19 cellular contexts compared by ENCODE assay signal in genomic region chr1:7500381-7501258, GRCh38.
DNase-seq lines count a peak whose midpoint lies in the region; ATAC-seq and TF ChIP-seq lines count a peak whose summit lies in the region.
"Had no signal": no experiment of that assay in that cellular context is flagged by ENCODE, and none has a peak within 500 bp of the region (broad histone marks: within the 10 kb centered on the region; RNA-seq: fewer than 3 reads in every experiment).

No MANE protein-coding gene starts in this region.

- H3K18ac ChIP-seq in mesenchymal stem cell (ENCODE audit: low read depth in 1 of 2, low read length in 2 of 2), result no peak overlapping the region

- no peak overlapping the region for H2BK15ac ChIP-seq in mesenchymal stem cell (ENCODE audit: low read depth, poor library complexity, severe bottlenecking)

- H3K4me1 ChIP-seq in BLaER1 (peaks cover 100% of the 10 kb centered on the region), endodermal cell (ENCODE audit: control insufficient read depth, insufficient read depth, low read length) (no peaks in the 10 kb centered on the region), ovary (ENCODE audit: insufficient read depth) (peaks cover 15% of the 10 kb centered on the region), mesenchymal stem cell (ENCODE audit: control insufficient read depth, insufficient read depth, low read depth, low read length) (peaks cover 11% of the 10 kb centered on the region)
- H3K4me1 ChIP-seq: HAP-1 had no signal

- TF ChIP-seq CTCF in endodermal cell (conservative IDR thresholded peaks at IDR 0.05), result no peak
- no peak for TF ChIP-seq CTCF in ovary (IDR thresholded peaks at IDR 0.05)

- H2AFZ ChIP-seq in mesenchymal stem cell (ENCODE audit: low read depth, low read length), result no peak overlapping the region

- peak overlapping the region in 1 of 2 experiments; percentile 44 for H3K14ac ChIP-seq in mesenchymal stem cell (ENCODE audit: low read length in 2 of 2)

- H2BK120ac ChIP-seq in mesenchymal stem cell (ENCODE audit: low read depth, low read length), result no peak overlapping the region

- H3K9me3 ChIP-seq in BLaER1, result no peaks in the 10 kb centered on the region
- no peaks in the 10 kb centered on the region for H3K9me3 ChIP-seq in SK-N-MC (ENCODE audit: low read depth, low read length)
- no peaks in the 10 kb centered on the region for H3K9me3 ChIP-seq in endodermal cell (ENCODE audit: control insufficient read depth, low read length)
- H3K9me3 ChIP-seq in ovary, result no peaks in the 10 kb centered on the region
- H3K9me3 ChIP-seq in mesenchymal stem cell (ENCODE audit: control insufficient read depth, low read length), result no peaks in the 10 kb centered on the region
- H3K9me3 ChIP-seq: HAP-1 had no signal

- H4K91ac ChIP-seq in mesenchymal stem cell (ENCODE audit: low read length), result no peak overlapping the region

- peak overlapping the region; percentile 89 for H3K4me2 ChIP-seq in BLaER1
- no peak overlapping the region for H3K4me2 ChIP-seq in mesenchymal stem cell (ENCODE audit: low read length, poor library complexity, severe bottlenecking)

- no peaks in the 10 kb centered on the region for H3K9me3 Mint-ChIP-seq in endodermal cell
- H3K9me3 Mint-ChIP-seq: CD14-positive monocyte had no signal

- H3K27ac ChIP-seq in BLaER1 (peak overlapping the region; percentile 64), SK-N-MC (0 out of 2 replicates have a peak overlapping the region, but pooled peaks have one; percentile 50), endodermal cell (ENCODE audit: low read depth, low read length) (peak overlapping the region; percentile 26), ovary (peak overlapping the region in 1 of 2 donors; percentile 52), mesenchymal stem cell (ENCODE audit: low read length, poor library complexity, severe bottlenecking) (no peak overlapping the region)

- no peak overlapping the region for H3K4me3 Mint-ChIP-seq in endodermal cell
- H3K4me3 Mint-ChIP-seq: CD14-positive monocyte had no signal

- intact Hi-C loops in ovary (cut with DNase I), result no loop called here

- no peaks in the 10 kb centered on the region for H3K27me3 ChIP-seq in BLaER1
- H3K27me3 ChIP-seq in endodermal cell (ENCODE audit: control insufficient read depth, insufficient read depth, low read length, poor library complexity, severe bottlenecking), result no peaks in the 10 kb centered on the region
- H3K27me3 ChIP-seq in ovary, result no peaks in the 10 kb centered on the region
- peaks cover 0 to 10% of the 10 kb centered on the region in 2 experiments for H3K27me3 ChIP-seq in mesenchymal stem cell (ENCODE audit: control insufficient read depth in 1 of 2, insufficient read depth in 1 of 2, low read length in 2 of 2)

- H3K4ac ChIP-seq in mesenchymal stem cell (ENCODE audit: low read depth in 1 of 2, low read length in 2 of 2), result no peak overlapping the region

- H3K27ac Mint-ChIP-seq in endodermal cell, result peak overlapping the region; percentile 35
- H3K27ac Mint-ChIP-seq: CD14-positive monocyte had no signal

- H2AK5ac ChIP-seq in mesenchymal stem cell (ENCODE audit: low read length, severe bottlenecking), result no peak overlapping the region

- no peak overlapping the region for H2BK12ac ChIP-seq in mesenchymal stem cell (ENCODE audit: low read length in 2 of 2)

- H3K4me1 Mint-ChIP-seq in endodermal cell, result no peaks in the 10 kb centered on the region
- H3K4me1 Mint-ChIP-seq: CD14-positive monocyte had no signal

- ATAC-seq in HG03565 (IDR thresholded peaks at IDR 0.05; ENCODE audit: unreplicated experiment), result no peak
- no peak for ATAC-seq in HG02870 (IDR thresholded peaks at IDR 0.05; ENCODE audit: unreplicated experiment)
- ATAC-seq: Right ventricle myocardium inferior had no signal

- H4K20me1 ChIP-seq in BLaER1, result no peaks in the 10 kb centered on the region

- no peak overlapping the region for H3K23ac ChIP-seq in mesenchymal stem cell (ENCODE audit: low read length in 2 of 2)

- no peak overlapping the region for H2BK5ac ChIP-seq in mesenchymal stem cell (ENCODE audit: low read depth, low read length, poor library complexity, severe bottlenecking)

- H3K4me3 ChIP-seq in BLaER1 (no peak overlapping the region), SK-N-MC (no peak overlapping the region), endodermal cell (ENCODE audit: low read length) (no peak overlapping the region), ovary (no peak overlapping the region), mesenchymal stem cell (ENCODE audit: insufficient read depth in 1 of 2, low read depth in 1 of 2, low read length in 2 of 2) (no peak overlapping the region)
- H3K4me3 ChIP-seq: HAP-1 had no signal

- 85 to 97% methylated on average over 16 to 25 of the region's 25 CpGs for WGBS in endodermal cell (ENCODE audit: insufficient coverage in 1 of 2, insufficient read length in 1 of 2), 2 experiments
- 42 to 54% (median 45%) methylated on average over 22 to 25 of the region's 25 CpGs for WGBS in ovary, 3 donors
- WGBS in mesenchymal stem cell, result 88% methylated on average over 25 of the region's 25 CpGs

- H3K27me3 Mint-ChIP-seq in endodermal cell (ENCODE audit: insufficient read depth), result no peaks in the 10 kb centered on the region

- no peaks in the 10 kb centered on the region for H3K36me3 Mint-ChIP-seq in endodermal cell (ENCODE audit: low read depth)
- H3K36me3 Mint-ChIP-seq: CD14-positive monocyte had no signal

- TF ChIP-seq POLR2A in ovary (IDR thresholded peaks at IDR 0.05), result peak; percentile 16

- no peaks in the 10 kb centered on the region for H3K36me3 ChIP-seq in BLaER1
- no peaks in the 10 kb centered on the region for H3K36me3 ChIP-seq in SK-N-MC (ENCODE audit: insufficient read depth, low read length)
- no peaks in the 10 kb centered on the region for H3K36me3 ChIP-seq in endodermal cell (ENCODE audit: control insufficient read depth, insufficient read depth, low read length)
- H3K36me3 ChIP-seq in ovary, result no peaks in the 10 kb centered on the region
- no peaks in the 10 kb centered on the region for H3K36me3 ChIP-seq in mesenchymal stem cell (ENCODE audit: control insufficient read depth in 1 of 2, insufficient read depth in 2 of 2, low read depth in 1 of 2, low read length in 2 of 2)
- H3K36me3 ChIP-seq: HAP-1 had no signal

- no peak for TF ChIP-seq EP300 in ovary (IDR thresholded peaks at IDR 0.05)

- no peaks in the 10 kb centered on the region for H3K79me1 ChIP-seq in mesenchymal stem cell (replicated peaks; ENCODE audit: low read length, poor library complexity, severe bottlenecking)

- H3K9ac ChIP-seq in BLaER1, result 0 out of 2 replicates have a peak overlapping the region, but pooled peaks have one; percentile 40
- H3K9ac ChIP-seq in SK-N-MC (ENCODE audit: insufficient read length), result no peak overlapping the region
- H3K9ac ChIP-seq in endodermal cell (ENCODE audit: extremely low read depth, low read length, poor library complexity, severe bottlenecking), result no peak overlapping the region
- no peak overlapping the region for H3K9ac ChIP-seq in mesenchymal stem cell (ENCODE audit: low read length)

- DNase-seq in SK-N-MC (ENCODE audit: low read depth, low spot score) (no peak), endodermal cell (no peak), ovary (no peak), NCI-H345 (lab: John Stamatoyannopoulos, UW) (no peak), mesenchymal stem cell (no peak)
- DNase-seq: DND-41, KG1, MV-4-11, NCI-H1417, NCI-H187, NCI-H2107, NCI-H510A treated with DMSO at 0.1 percent for 48 hours, NCI-H774 had no signal

- H4K8ac ChIP-seq in mesenchymal stem cell (ENCODE audit: low read length), result no peak overlapping the region
